Comparison of ENCODE assay signal across 8 cellular contexts in the genomic region with DNA sequence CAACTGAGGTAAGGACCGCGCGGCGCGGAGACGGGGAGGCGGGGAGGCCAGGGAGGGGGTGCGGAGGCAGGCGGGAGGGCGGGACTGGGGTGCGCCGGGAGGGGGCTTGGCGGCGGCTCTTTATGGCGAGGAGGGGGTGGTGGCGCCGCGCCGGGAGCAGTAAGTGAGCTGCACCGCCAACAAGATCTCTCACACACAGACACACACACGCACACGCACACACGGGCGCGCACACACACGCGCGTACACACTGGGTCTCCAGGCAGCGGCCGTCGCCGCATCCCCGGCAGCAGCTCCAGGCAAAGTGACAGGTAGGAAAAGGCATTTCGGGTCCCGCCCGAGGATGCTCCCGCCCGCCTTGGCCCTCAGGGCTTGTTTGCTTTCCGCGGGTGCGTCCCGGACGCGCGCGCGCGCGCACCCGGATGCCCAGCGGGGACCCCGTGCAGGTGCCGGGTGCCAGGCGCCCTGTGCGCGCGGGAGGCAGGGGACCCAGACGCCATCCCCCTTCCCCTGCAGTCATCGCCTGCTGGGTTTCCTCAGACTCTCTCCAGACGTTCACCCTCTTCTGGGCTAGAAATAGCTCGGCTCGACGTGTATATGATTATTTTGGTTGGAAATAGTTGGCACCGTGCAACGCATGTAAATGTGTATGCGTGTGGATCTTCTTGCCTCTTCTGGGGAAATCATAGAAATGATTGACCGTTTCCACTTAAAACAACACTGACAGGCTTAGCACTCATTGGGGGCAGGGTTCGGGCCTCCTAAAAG. TPM values are rescaled to one million over a fixed set of nuclear protein-coding genes. Genes with fewer than 3 reads are reported as not detected.
DNase-seq lines count a peak whose midpoint lies in the region; ATAC-seq, FAIRE-seq and TF ChIP-seq lines count a peak whose summit lies in the region.

A gene (plus strand): TSS at position 192 of the 768 bp plus-strand sequence. CDS start 238,728 bp downstream, outside the sequence.

- H3K27me3 ChIP-seq in K562 (ENCODE audit: control insufficient read depth in 2 of 2, insufficient read depth in 2 of 2, low read length in 2 of 2): no peaks in the 10 kb centered on the region
- H3K27me3 ChIP-seq in iPS DF 6.9 (ENCODE audit: control insufficient read depth, insufficient read depth, low read length): no peaks in the 10 kb centered on the region
- H3K27me3 ChIP-seq in gastrocnemius medialis: peaks cover 5 to 12% (median 5%) of the 10 kb centered on the region in 3 donors

- H3K4me2 ChIP-seq in K562 (ENCODE audit: insufficient read depth, low read length): peak within 1 kb of the TSS; percentile 66

- peak within 1 kb of the TSS; percentile 72 for H2AFZ ChIP-seq in K562 (ENCODE audit: low read depth, low read length)

- no peak for TF ChIP-seq RAD21 in K562 (CRISPR knock-in tag; conservative IDR thresholded peaks at IDR 0.05 in 1 of 2, IDR thresholded peaks at IDR 0.05 in 1 of 2)

- H3K9me3 ChIP-seq in K562 (replicated peaks; ENCODE audit: control insufficient read depth, insufficient read depth, low read depth, low read length) (no peaks in the 10 kb centered on the region), iPS DF 6.9 (ENCODE audit: control insufficient read depth, insufficient read depth, low read length) (no peaks in the 10 kb centered on the region), gastrocnemius medialis (no peaks in the 10 kb centered on the region)

- H3K4me3 ChIP-seq in K562: peak within 1 kb of the TSS; percentile 46
- H3K4me3 ChIP-seq in iPS DF 6.9 (ENCODE audit: low read length): peak within 1 kb of the TSS; percentile 92
- peak within 1 kb of the TSS; percentile 57 to 69 (median 66) for H3K4me3 ChIP-seq in gastrocnemius medialis

- no peaks in the 10 kb centered on the region for H4K20me1 ChIP-seq in K562 (replicated peaks; ENCODE audit: control insufficient read depth, insufficient read depth, low read length)

- H3K9me1 ChIP-seq in K562 (ENCODE audit: control insufficient read depth, insufficient read depth, low read length): no peaks in the 10 kb centered on the region

- peak; percentile 76 for DNase-seq in EL
- DNase-seq in NCI-H2171 (lab: John Stamatoyannopoulos, UW): peak; percentile 88
- DNase-seq in K562 (ENCODE audit: extremely low read depth in 1 of 4, low spot score in 3 of 4): peak; percentile 9 to 27 (median 22)
- DNase-seq in iPS DF 6.9 (ENCODE audit: low read depth, low spot score): no peak
- DNase-seq in gastrocnemius medialis: no peak
- DNase-seq in CD1c-positive myeloid dendritic cell (ENCODE audit: extremely low spot score): no peak
- no peak for DNase-seq in putamen (ENCODE audit: low spot score)

- ATAC-seq in K562 (peak; percentile 72), gastrocnemius medialis (peak in 1 of 2 donors; percentile 14), GM19328 (IDR thresholded peaks at IDR 0.05; ENCODE audit: unreplicated experiment) (no peak)

- in situ Hi-C loops in K562 (cut with MboI) (no loop called here), gastrocnemius medialis (cut with MboI; ENCODE audit: low sequenced_read_pairs in 4 of 4) (no loop called here)

- intact Hi-C loops in K562 (cut with micrococcal nuclease): no loop called here
- intact Hi-C loops in gastrocnemius medialis (cut with DNase I; ENCODE audit: low total_unique reads): no loop called here

- peak within 1 kb of the TSS in 1 of 2 experiments; percentile 74; a peak in 3 of 4 replicates for H3K9ac ChIP-seq in K562 (ENCODE audit: insufficient read depth in 1 of 2, low read depth in 2 of 2, low read length in 2 of 2)

- no peak for TF ChIP-seq EP300 in K562 (IDR thresholded peaks at IDR 0.05; ENCODE audit: low read length)

- BruUV-seq in K562 (replicated peaks; lab: Mats Ljungman, UMichigan): no TSS peak

- POLR2A ChIA-PET in K562 (lab: Yijun Ruan, JAX): interaction anchor here (1.0 kb wide), 1 partner anchor 16 kb away, joined by 3 read pairs; no protein-coding TSS in a partner anchor

- no peaks in the 10 kb centered on the region for H3K36me3 ChIP-seq in K562 (ENCODE audit: control insufficient read depth, insufficient read depth, low read length)
- H3K36me3 ChIP-seq in iPS DF 6.9 (ENCODE audit: control insufficient read depth, insufficient read depth, low read length): no peaks in the 10 kb centered on the region
- H3K36me3 ChIP-seq in gastrocnemius medialis: no peaks in the 10 kb centered on the region

- TF ChIP-seq POLR2A in K562 (conservative IDR thresholded peaks at IDR 0.05) (no peak), gastrocnemius medialis (IDR thresholded peaks at IDR 0.05) (no peak)

- H3K27ac ChIP-seq in K562 (ENCODE audit: extremely low read depth, low read depth, low read length) (no peak within 1 kb of the TSS), iPS DF 6.9 (ENCODE audit: low read length) (no peak within 1 kb of the TSS), gastrocnemius medialis (peak within 1 kb of the TSS; percentile 62 to 78 (median 66))

- CTCF ChIA-PET in K562 (lab: Yijun Ruan, JAX; ENCODE audit: low intra/inter-chr PET ratio): no interaction called here

- H3K4me1 ChIP-seq in K562 (replicated peaks in 1 of 2; ENCODE audit: control insufficient read depth in 2 of 2, insufficient read depth in 2 of 2, low read length in 2 of 2) (peaks cover 0 to 12% of the 10 kb centered on the region in 2 experiments; a peak in 4 of 5 replicates), iPS DF 6.9 (ENCODE audit: control insufficient read depth, insufficient read depth, low read length) (no peaks in the 10 kb centered on the region; the same call in 1 of the 2 replicates), gastrocnemius medialis (peaks cover 0 to 6% of the 10 kb centered on the region in 2 donors)

- H3K79me2 ChIP-seq in K562 (ENCODE audit: control insufficient read depth, insufficient read depth, low read length): no peaks in the 10 kb centered on the region

- WGBS in K562 (ENCODE audit: insufficient coverage, low coverage, missing lambda C conversion rate): 12% methylated on average over 22 of the region's 68 CpGs
- no CpG with 5 or more reads among the region's 68 CpGs for WGBS in iPS DF 6.9 (ENCODE audit: insufficient coverage, insufficient read length)

- FAIRE-seq in K562 (lab: Jason Lieb, UNC): no peak

- no peak for TF ChIP-seq CTCF in K562 (IDR thresholded peaks at IDR 0.05 in 2 of 3, conservative IDR thresholded peaks at IDR 0.05 in 1 of 3; ENCODE audit: insufficient read depth in 2 of 3, low read depth in 1 of 3, low read length in 3 of 3)
- no peak for TF ChIP-seq CTCF in gastrocnemius medialis (IDR thresholded peaks at IDR 0.05 in 4 of 5, conservative IDR thresholded peaks at IDR 0.05 in 1 of 5)

TF ChIP-seq in K562, 482 proteins besides CTCF, POLR2A, EP300 and RAD21 (continues in another document):
- TF ChIP-seq TEAD2 (tag; IDR thresholded peaks at IDR 0.05) (no peak), NR2F6 (CRISPR knock-in tag; IDR thresholded peaks at IDR 0.05) (no peak), XRCC3 (IDR thresholded peaks at IDR 0.05) (no peak), NRF1 (conservative IDR thresholded peaks at IDR 0.05 in 1 of 2, IDR thresholded peaks at IDR 0.05 in 1 of 2) (peak; percentile 30; a peak in 2 of 4 replicates), ZNF224 (CRISPR knock-in tag; IDR thresholded peaks at IDR 0.05) (no peak), SRSF7 (optimal IDR thresholded peaks at IDR 0.05; ENCODE audit: low read depth, low read length) (no peak), ZNF197 (CRISPR knock-in tag; IDR thresholded peaks at IDR 0.05; ENCODE audit: low read depth) (no peak), RBFOX2 (IDR thresholded peaks at IDR 0.05; ENCODE audit: low read depth, low read length) (0 out of 2 replicates have a peak, but pooled peaks have one; percentile 23), FOXK1 (CRISPR knock-in tag; IDR thresholded peaks at IDR 0.05; ENCODE audit: borderline replicate concordance) (no peak)
- TF ChIP-seq, protein P1, sequence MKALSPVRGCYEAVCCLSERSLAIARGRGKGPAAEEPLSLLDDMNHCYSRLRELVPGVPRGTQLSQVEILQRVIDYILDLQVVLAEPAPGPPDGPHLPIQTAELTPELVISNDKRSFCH (CRISPR knock-in tag; IDR thresholded peaks at IDR 0.05): no peak
- TF ChIP-seq, protein P1 (tag; IDR thresholded peaks at IDR 0.05): no peak
- TF ChIP-seq, protein P2, sequence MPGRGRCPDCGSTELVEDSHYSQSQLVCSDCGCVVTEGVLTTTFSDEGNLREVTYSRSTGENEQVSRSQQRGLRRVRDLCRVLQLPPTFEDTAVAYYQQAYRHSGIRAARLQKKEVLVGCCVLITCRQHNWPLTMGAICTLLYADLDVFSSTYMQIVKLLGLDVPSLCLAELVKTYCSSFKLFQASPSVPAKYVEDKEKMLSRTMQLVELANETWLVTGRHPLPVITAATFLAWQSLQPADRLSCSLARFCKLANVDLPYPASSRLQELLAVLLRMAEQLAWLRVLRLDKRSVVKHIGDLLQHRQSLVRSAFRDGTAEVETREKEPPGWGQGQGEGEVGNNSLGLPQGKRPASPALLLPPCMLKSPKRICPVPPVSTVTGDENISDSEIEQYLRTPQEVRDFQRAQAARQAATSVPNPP (IDR thresholded peaks at IDR 0.05; ENCODE audit: borderline replicate concordance, insufficient read depth, insufficient read length): no peak

RNA-seq across cellular contexts. Expression of the gene that starts here (rescaled TPM):
- total RNA-seq in K562 (2011; cell fraction: chromatin; rRNA removed; ENCODE audit: low replicate concordance): 0.90 and 4.7 TPM in 2 replicates
- 0.17 and 1.3 TPM in 2 replicates for total RNA-seq in K562 (2011; cell fraction: nucleolus; rRNA removed)
- 0.66 and 1.1 TPM in 2 replicates for total RNA-seq in K562 (2011; cell fraction: nucleoplasm; rRNA removed)
- 0.32 and 0.37 TPM in 2 replicates for total RNA-seq in K562 (2014; rRNA removed)
- total RNA-seq in K562 (2014; rRNA removed; fragmentation: Illumina TruSeq; extraction: Trizol): 1.1 and 1.2 TPM in 2 replicates
- total RNA-seq in K562 (2015; rRNA removed; fragmentation: Illumina TruSeq; extraction: Trizol): 0.49 and 0.54 TPM in 2 replicates
- 0.36 and 0.73 TPM in 2 replicates for total RNA-seq in K562 (2021)
- 0.12 and 0.20 TPM in 2 replicates for polyA plus RNA-seq in K562 (2011; rRNA removed)
- 0.25 TPM in 2 replicates for polyA plus RNA-seq in K562 (2011; cell fraction: cytosol; rRNA removed)
- 0.13 and 0.44 TPM in 2 replicates for polyA plus RNA-seq in K562 (2011; cell fraction: nucleus; rRNA removed)
- polyA plus RNA-seq in K562 (2012): 0.30 and 0.73 TPM in 2 replicates
- polyA plus RNA-seq in K562 (2014; fragmentation: Illumina TruSeq; extraction: Trizol): 0.52 and 0.89 TPM in 2 replicates
- polyA plus RNA-seq in K562 (2014; fragmentation: Nextera tagmentation; extraction: Ambion mirVana): under 1 TPM; 0.28 to 0.42 TPM
- polyA plus RNA-seq in K562 (2014; rRNA removed): 0.51 and 2.9 TPM in 2 replicates
- 0.25 and 0.33 TPM in 2 replicates for polyA minus RNA-seq in K562 (2011; rRNA and poly(A)+ RNA removed)
- polyA minus RNA-seq in K562 (2011; cell fraction: cytosol; rRNA and poly(A)+ RNA removed): not detected in 2 replicates
- 0.22 and 0.27 TPM in 2 replicates for polyA minus RNA-seq in K562 (2011; cell fraction: nucleus; rRNA and poly(A)+ RNA removed)
- total RNA-seq in gastrocnemius medialis: 1 to 10 TPM; 2.3 to 3.9 (median 3.3) TPM

Comparison
In these comparisons a context has a peak if more than half of its experiments do, and no peak if none do; other contexts are left out.
1. DNase-seq: peak in EL (single experiment), NCI-H2171 (single experiment) and K562 (4 of 4); none in iPS DF 6.9 (single experiment), gastrocnemius medialis (0 of 2), CD1c-positive myeloid dendritic cell (single experiment) and putamen (single experiment).
2. H3K27ac ChIP-seq: peak in gastrocnemius medialis (4 of 4); none in K562 (single experiment) and iPS DF 6.9 (single experiment).
3. Peak in every context shown above with its lines, with median percentiles within 50 percentile points of each other: H3K4me3 ChIP-seq.